Comparison of ENCODE assay signal across 9 cellular contexts in genomic region chr11:59556115-59556882, GRCh38. TPM values are rescaled to one million over a fixed set of nuclear protein-coding genes. Genes with fewer than 3 reads are reported as not detected.
DNase-seq lines count a peak whose midpoint lies in the region; ATAC-seq and TF ChIP-seq lines count a peak whose summit lies in the region.
"Had no signal": no experiment of that assay in that cellular context is flagged by ENCODE, and none has a peak within 500 bp of the region (broad histone marks: within the 10 kb centered on the region; RNA-seq: fewer than 3 reads in every experiment).

No MANE protein-coding gene starts in this region.

- TF ChIP-seq CTCF in HL-60 (IDR thresholded peaks at IDR 0.05; ENCODE audit: insufficient read depth, low read length) (no peak), Panc1 (IDR thresholded peaks at IDR 0.05) (no peak), foreskin keratinocyte (conservative IDR thresholded peaks at IDR 0.05) (no peak), ovary (IDR thresholded peaks at IDR 0.05) (no peak), transverse colon (IDR thresholded peaks at IDR 0.05) (no peak)

- H3K4me3 Mint-ChIP-seq in activated T-helper 17 cell treated with anti-CD3 and anti-CD28 coated beads, Interleukin-2, amount 50 U/mL, for 72 hours, result peak overlapping the region; percentile 79

- no TSS peak for BruUV-seq in Panc1 (replicated peaks; lab: Mats Ljungman, UMichigan)

- CTCF ChIA-PET in Panc1 (lab: Charles Lee), result interaction anchor here (0.6 to 1.0 kb wide), 2 partner anchors 19 kb away, joined by 3 read pairs; no protein-coding TSS in a partner anchor

- H3K4me3 ChIP-seq in HL-60 (replicated peaks; ENCODE audit: insufficient read depth, low read length), result peak overlapping the region; percentile 53
- peak overlapping the region; percentile 65 to 96 for H3K4me3 ChIP-seq in Panc1 (ENCODE audit: low read depth in 2 of 2, low read length in 2 of 2)
- H3K4me3 ChIP-seq in ovary, result peak overlapping the region; percentile 26
- peak overlapping the region in 2 of 4 donors; percentile 4 to 37 for H3K4me3 ChIP-seq in transverse colon

- no peak for TF ChIP-seq EP300 in ovary (IDR thresholded peaks at IDR 0.05)
- TF ChIP-seq EP300 in transverse colon (IDR thresholded peaks at IDR 0.05; ENCODE audit: low read depth), result no peak

- no peaks in the 10 kb centered on the region for H3K9me3 Mint-ChIP-seq in activated T-helper 17 cell treated with anti-CD3 and anti-CD28 coated beads, Interleukin-2, amount 50 U/mL, for 72 hours

- 8 to 20% (median 12%) methylated on average over 28 of the region's 28 CpGs for WGBS in ovary, 3 donors
- 36 to 43% methylated on average over 20 to 28 of the region's 28 CpGs for WGBS in transverse colon (ENCODE audit: low coverage in 1 of 2), 2 donors

- peak; percentile 53 for ATAC-seq in Panc1
- ATAC-seq in activated T-helper 17 cell treated with anti-CD3 and anti-CD28 coated beads, Interleukin-2, amount 50 U/mL, for 72 hours (replicated peaks), result peak; percentile 38
- ATAC-seq in foreskin keratinocyte, result peak; percentile 28

- H3K27ac ChIP-seq in HL-60 (replicated peaks), result no peak overlapping the region
- peak overlapping the region; percentile 81 for H3K27ac ChIP-seq in Panc1 (ENCODE audit: low read length)
- peak overlapping the region; percentile 77 for H3K27ac ChIP-seq in foreskin keratinocyte
- H3K27ac ChIP-seq in ovary, result peak overlapping the region; percentile 21 to 65
- H3K27ac ChIP-seq in transverse colon, result peak overlapping the region in 3 of 4 donors; percentile 17 to 53 (median 48)

- intact Hi-C loops in Panc1 (cut with micrococcal nuclease; ENCODE audit: unreplicated experiment), result loop anchor here (10.0 kb wide), 1 partner anchor 219 kb away; no protein-coding TSS in a partner anchor
- intact Hi-C loops in ovary (cut with DNase I), result loop anchor here in 1 of 4 donors (10.0 kb wide), 1 partner anchor 1891 kb away; the partner anchor contains the start of gene ZDHHC5
- intact Hi-C loops in transverse colon (cut with DNase I; ENCODE audit: low total_unique reads), result no loop called here

- in situ Hi-C loops in Panc1 (cut with HindIII; ENCODE audit: low pct_unique_long_range_greater_than_20kb, low sequenced_read_pairs), result no loop called here
- in situ Hi-C loops in transverse colon (cut with MboI; ENCODE audit: low pct_ligation_motif_present in 1 of 4, low pct_unique_long_range_greater_than_20kb in 1 of 4, low sequenced_read_pairs in 3 of 4), result no loop called here

- peaks cover 36% of the 10 kb centered on the region for H3K36me3 Mint-ChIP-seq in activated T-helper 17 cell treated with anti-CD3 and anti-CD28 coated beads, Interleukin-2, amount 50 U/mL, for 72 hours (ENCODE audit: low read depth)

- TF ChIP-seq POLR2A in ovary (IDR thresholded peaks at IDR 0.05) (no peak), transverse colon (IDR thresholded peaks at IDR 0.05) (no peak)

- DNase-seq in DMS153 treated with DMSO at 0.1 percent for 48 hours (lab: John Stamatoyannopoulos, UW; ENCODE audit: unreplicated experiment), result peak; percentile 11
- peak in 1 of 2 experiments; percentile 71 for DNase-seq in HL-60 (ENCODE audit: low read depth in 1 of 2, low spot score in 1 of 2)
- DNase-seq in Panc1 (ENCODE audit: low read depth, low spot score), result no peak
- peak; percentile 67 to 82 for DNase-seq in foreskin keratinocyte
- DNase-seq in ovary, result peak; percentile 45 to 67 (median 62)
- DNase-seq in transverse colon, result no peak
- DNase-seq in T-helper 9 cell, result no peak

- POLR2A ChIA-PET in Panc1 (lab: Charles Lee), result no interaction called here

- H3K27me3 Mint-ChIP-seq in activated T-helper 17 cell treated with anti-CD3 and anti-CD28 coated beads, Interleukin-2, amount 50 U/mL, for 72 hours, result no peaks in the 10 kb centered on the region

- no peaks in the 10 kb centered on the region for H3K36me3 ChIP-seq in Panc1 (ENCODE audit: control insufficient read depth, insufficient read depth, low read length)
- H3K36me3 ChIP-seq in ovary, result no peaks in the 10 kb centered on the region
- H3K36me3 ChIP-seq in transverse colon, result no peaks in the 10 kb centered on the region

- H3K4me1 Mint-ChIP-seq in activated T-helper 17 cell treated with anti-CD3 and anti-CD28 coated beads, Interleukin-2, amount 50 U/mL, for 72 hours, result peaks cover 34% of the 10 kb centered on the region

- no peaks in the 10 kb centered on the region for H3K27me3 ChIP-seq in HL-60 (ENCODE audit: insufficient read depth, poor library complexity, severe bottlenecking)
- H3K27me3 ChIP-seq in Panc1 (ENCODE audit: control insufficient read depth, insufficient read depth, low read length), result no peaks in the 10 kb centered on the region
- no peaks in the 10 kb centered on the region for H3K27me3 ChIP-seq in foreskin keratinocyte
- no peaks in the 10 kb centered on the region for H3K27me3 ChIP-seq in ovary
- no peaks in the 10 kb centered on the region for H3K27me3 ChIP-seq in transverse colon

- no peaks in the 10 kb centered on the region for H3K9me3 ChIP-seq in Panc1 (ENCODE audit: control insufficient read depth, insufficient read depth, low read depth, low read length)
- H3K9me3 ChIP-seq in ovary, result no peaks in the 10 kb centered on the region
- no peaks in the 10 kb centered on the region for H3K9me3 ChIP-seq in transverse colon

- H3K4me1 ChIP-seq in Panc1 (ENCODE audit: control insufficient read depth, insufficient read depth, low read length) (peaks cover 8% of the 10 kb centered on the region; the same call in 1 of the 2 replicates), foreskin keratinocyte (no peaks in the 10 kb centered on the region), ovary (ENCODE audit: insufficient read depth) (peaks cover 9% of the 10 kb centered on the region), transverse colon (peaks cover 3 to 16% (median 11%) of the 10 kb centered on the region in 4 donors)

- H3K27ac Mint-ChIP-seq in activated T-helper 17 cell treated with anti-CD3 and anti-CD28 coated beads, Interleukin-2, amount 50 U/mL, for 72 hours, result peak overlapping the region; percentile 92

RNA-seq across cellular contexts. Expression of gene OR4D9, which starts 45.0 kb away (rescaled TPM):
- not detected for total RNA-seq in Panc1 (2021; ENCODE audit: unreplicated experiment)
- polyA plus RNA-seq in Panc1 (2012; ENCODE audit: insufficient read length), result not detected
- not detected for total RNA-seq in activated T-helper 17 cell treated with anti-CD3 and anti-CD28 coated beads, Interleukin-2, amount 50 U/mL, for 72 hours
- total RNA-seq in foreskin keratinocyte, result not detected in 2 replicates
- not detected in 2 replicates for polyA plus RNA-seq in foreskin keratinocyte
- not detected for total RNA-seq in ovary
- not detected for polyA plus RNA-seq in ovary
- total RNA-seq in transverse colon, result not detected
- total RNA-seq: dermis microvascular lymphatic vessel endothelial cell had no signal

RNA-seq across cellular contexts. Expression of gene OR4D11, which starts 52.9 kb away (rescaled TPM):
- total RNA-seq in Panc1 (2021; ENCODE audit: unreplicated experiment) (not detected), foreskin keratinocyte (not detected in 2 replicates), ovary (not detected), transverse colon (not detected)
- not detected for polyA plus RNA-seq in Panc1 (2012; ENCODE audit: insufficient read length)
- not detected for total RNA-seq in activated T-helper 17 cell treated with anti-CD3 and anti-CD28 coated beads, Interleukin-2, amount 50 U/mL, for 72 hours
- polyA plus RNA-seq in foreskin keratinocyte (not detected in 2 replicates), ovary (not detected)
- total RNA-seq: dermis microvascular lymphatic vessel endothelial cell had no signal

RNA-seq across cellular contexts. Expression of gene OSBP, which starts 59.3 kb away (rescaled TPM):
- total RNA-seq in Panc1 (2021; ENCODE audit: unreplicated experiment) (35.3 TPM), foreskin keratinocyte (38.1 and 41.1 TPM in 2 replicates), ovary (10 to 100 TPM; 27.1 to 46.4 (median 42.4) TPM), transverse colon (10 to 100 TPM; 27.7 to 59.1 (median 47.2) TPM)
- 20.2 TPM for polyA plus RNA-seq in Panc1 (2012; ENCODE audit: insufficient read length)
- total RNA-seq in activated T-helper 17 cell treated with anti-CD3 and anti-CD28 coated beads, Interleukin-2, amount 50 U/mL, for 72 hours, result 10 to 100 TPM; 31.0 to 33.0 TPM
- polyA plus RNA-seq in foreskin keratinocyte (13.6 and 14.4 TPM in 2 replicates), ovary (10 to 100 TPM; 20.5 to 58.0 TPM)

Comparison
In these comparisons a context has a peak if more than half of its experiments do, and no peak if none do; other contexts are left out.
1. DNase-seq: peak in DMS153 treated with DMSO at 0.1 percent for 48 hours (single experiment), foreskin keratinocyte (2 of 2) and ovary (5 of 5); none in Panc1 (single experiment), transverse colon (single experiment) and T-helper 9 cell (single experiment).
2. Peak in every context shown above with its lines, with median percentiles within 50 percentile points of each other: ATAC-seq.